Comparison of ENCODE assay signal across 8 cellular contexts in the genomic region with DNA sequence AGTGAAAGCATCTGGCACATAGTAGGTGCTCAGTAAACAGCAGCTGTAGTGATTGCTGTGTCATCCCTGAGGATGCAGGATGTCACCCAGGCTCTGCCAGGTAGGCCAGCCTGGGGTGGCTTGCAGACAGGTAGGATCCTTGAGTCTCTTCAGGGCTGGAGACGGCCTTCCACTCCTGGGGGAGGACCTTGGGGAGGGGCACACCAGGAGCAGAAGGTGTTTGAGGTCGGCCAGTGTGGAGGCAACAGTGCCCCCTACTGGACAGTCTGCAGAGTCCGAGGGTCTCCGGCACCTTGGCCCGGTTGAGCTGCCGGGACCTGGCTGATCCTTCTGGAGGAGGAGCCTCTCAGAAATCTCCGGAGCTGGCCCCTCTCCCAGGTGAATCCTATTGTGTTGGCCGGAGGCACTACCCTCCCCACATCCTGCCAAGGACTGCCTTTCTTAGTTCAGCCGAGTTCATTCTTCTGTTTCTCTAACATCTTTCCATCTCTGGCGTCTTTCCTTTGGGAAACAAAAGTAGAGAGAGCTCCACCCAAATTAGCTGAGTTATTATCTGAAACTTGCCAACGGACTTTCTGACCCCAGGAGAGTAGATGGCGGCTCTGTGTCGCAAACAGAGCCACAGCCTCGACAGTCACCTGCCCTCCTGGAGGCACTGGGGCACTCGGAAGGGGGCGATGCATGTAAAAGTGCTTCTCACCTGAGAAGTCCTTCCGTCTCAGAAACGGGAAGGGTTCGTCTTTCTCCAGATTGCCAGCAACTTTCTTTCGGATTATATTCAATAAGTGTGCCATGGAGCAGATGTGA. TPM values are rescaled to one million over a fixed set of nuclear protein-coding genes. Genes with fewer than 3 reads are reported as not detected.
DNase-seq lines count a peak whose midpoint lies in the region; ATAC-seq, FAIRE-seq and TF ChIP-seq lines count a peak whose summit lies in the region.

No MANE protein-coding gene starts in this region.

- no peak overlapping the region for H3K4me3 Mint-ChIP-seq in stimulated activated effector memory CD8-positive, alpha-beta T cell treated with anti-CD3 and anti-CD28 coated beads, Interleukin-12 subunit alpha, Interleukin-12 subunit beta, amount 100 ng/mL, for 72 hours
- no peak overlapping the region for H3K4me3 Mint-ChIP-seq in Caco-2 (ENCODE audit: unreplicated experiment)

- no TSS peak for BruUV-seq in Caco-2 (replicated peaks; lab: Mats Ljungman, UMichigan)

- 63% methylated on average over 19 of the region's 20 CpGs for WGBS in A549 (ENCODE audit: missing lambda C conversion rate)

- H3K27ac Mint-ChIP-seq in stimulated activated effector memory CD8-positive, alpha-beta T cell treated with anti-CD3 and anti-CD28 coated beads, Interleukin-12 subunit alpha, Interleukin-12 subunit beta, amount 100 ng/mL, for 72 hours, result no peak overlapping the region
- H3K27ac Mint-ChIP-seq in Caco-2 (ENCODE audit: unreplicated experiment), result no peak overlapping the region

- no peaks in the 10 kb centered on the region for H3K79me2 ChIP-seq in OCI-LY3 (ENCODE audit: low read length)

- no peaks in the 10 kb centered on the region for H3K36me3 Mint-ChIP-seq in stimulated activated effector memory CD8-positive, alpha-beta T cell treated with anti-CD3 and anti-CD28 coated beads, Interleukin-12 subunit alpha, Interleukin-12 subunit beta, amount 100 ng/mL, for 72 hours
- no peaks in the 10 kb centered on the region for H3K36me3 Mint-ChIP-seq in Caco-2 (ENCODE audit: insufficient read depth, unreplicated experiment)

- H3K9ac ChIP-seq in OCI-LY3 (ENCODE audit: low read length), result no peak overlapping the region

- no peak for TF ChIP-seq POLR2A in A549 (IDR thresholded peaks at IDR 0.05; ENCODE audit: low read length)

- peak; percentile 57 to 59 for TF ChIP-seq RAD21 in A549 (conservative IDR thresholded peaks at IDR 0.05 in 1 of 2, IDR thresholded peaks at IDR 0.05 in 1 of 2)

- H3K36me3 ChIP-seq in OCI-LY3 (replicated peaks; ENCODE audit: low read depth, low read length) (no peaks in the 10 kb centered on the region), brain microvascular endothelial cell (replicated peaks) (no peaks in the 10 kb centered on the region), Caco-2 (ENCODE audit: control insufficient read depth, insufficient read depth, low read length) (no peaks in the 10 kb centered on the region)

- H3K4me1 Mint-ChIP-seq in stimulated activated effector memory CD8-positive, alpha-beta T cell treated with anti-CD3 and anti-CD28 coated beads, Interleukin-12 subunit alpha, Interleukin-12 subunit beta, amount 100 ng/mL, for 72 hours, result no peaks in the 10 kb centered on the region
- no peaks in the 10 kb centered on the region for H3K4me1 Mint-ChIP-seq in Caco-2 (ENCODE audit: low read depth, unreplicated experiment)

- H3K4me2 ChIP-seq in A549 (no peak overlapping the region), OCI-LY3 (ENCODE audit: low read length) (peak overlapping the region; percentile 72)

- no peak overlapping the region for H3K4me3 ChIP-seq in A549
- peak overlapping the region; percentile 63 for H3K4me3 ChIP-seq in OCI-LY3 (ENCODE audit: low read length)
- H3K4me3 ChIP-seq in brain microvascular endothelial cell (ENCODE audit: low read depth, low read length), result no peak overlapping the region
- no peak overlapping the region for H3K4me3 ChIP-seq in Caco-2 (ENCODE audit: low read depth, low read length)

- CTCF ChIA-PET in A549 (lab: Yijun Ruan, JAX), result interaction anchor here (0.6 to 1.7 kb wide), 14 partner anchors 11 to 199 kb away, joined by 3 to 6 read pairs (median 4); no protein-coding TSS in a partner anchor
- CTCF ChIA-PET in Caco-2 (lab: Charles Lee), result no interaction called here

- in situ Hi-C loops in brain microvascular endothelial cell (cut with HindIII; ENCODE audit: low pct_ligation_motif_present, low sequenced_read_pairs), result no loop called here

- no peaks in the 10 kb centered on the region for H3K9me3 Mint-ChIP-seq in stimulated activated effector memory CD8-positive, alpha-beta T cell treated with anti-CD3 and anti-CD28 coated beads, Interleukin-12 subunit alpha, Interleukin-12 subunit beta, amount 100 ng/mL, for 72 hours
- no peaks in the 10 kb centered on the region for H3K9me3 Mint-ChIP-seq in Caco-2 (ENCODE audit: unreplicated experiment)

- H3K27ac ChIP-seq in A549 (0 out of 6 replicates have a peak overlapping the region, but pooled peaks of 1 of the 2 experiments have one; percentile 34), OCI-LY3 (ENCODE audit: low read length) (no peak overlapping the region), brain microvascular endothelial cell (no peak overlapping the region)

- peaks cover 20% of the 10 kb centered on the region for H3K4me1 ChIP-seq in A549
- peaks cover 16% of the 10 kb centered on the region for H3K4me1 ChIP-seq in OCI-LY3 (ENCODE audit: low read length)
- H3K4me1 ChIP-seq in Caco-2, result no peaks in the 10 kb centered on the region

- DNase-seq in A549 (ENCODE audit: low read depth in 1 of 2, low spot score in 1 of 2), result peak; percentile 25 to 53
- no peak for DNase-seq in brain microvascular endothelial cell
- peak; percentile 62 to 66 for DNase-seq in left colon
- peak in 1 of 2 donors; percentile 60 for DNase-seq in stimulated activated effector memory CD8-positive, alpha-beta T cell treated with anti-CD3 and anti-CD28 coated beads, Interleukin-12 subunit alpha, Interleukin-12 subunit beta, amount 100 ng/mL, for 72 hours (ENCODE audit: low spot score in 2 of 2)
- no peak for DNase-seq in Caco-2
- DNase-seq in NCI-H187 (lab: John Stamatoyannopoulos, UW), result no peak

- H3K9me3 ChIP-seq in A549 (no peaks in the 10 kb centered on the region), OCI-LY3 (ENCODE audit: insufficient read depth, low read length) (no peaks in the 10 kb centered on the region), Caco-2 (no peaks in the 10 kb centered on the region)

- peaks cover 53% of the 10 kb centered on the region for H3K27me3 ChIP-seq in OCI-LY3 (ENCODE audit: low read depth, low read length)
- H3K27me3 ChIP-seq in brain microvascular endothelial cell (replicated peaks), result peaks cover 5% of the 10 kb centered on the region
- no peaks in the 10 kb centered on the region for H3K27me3 ChIP-seq in Caco-2 (replicated peaks; ENCODE audit: control insufficient read depth, insufficient read depth, low read length)

- ATAC-seq in A549, result peak; percentile 60 to 90; a peak in 5 of 6 replicates
- ATAC-seq in GM18511 (IDR thresholded peaks at IDR 0.05; ENCODE audit: unreplicated experiment), result peak; percentile 59
- ATAC-seq in left colon, result peak; percentile 92
- ATAC-seq in stimulated activated effector memory CD8-positive, alpha-beta T cell treated with anti-CD3 and anti-CD28 coated beads, Interleukin-12 subunit alpha, Interleukin-12 subunit beta, amount 100 ng/mL, for 72 hours, result peak; percentile 51

- TF ChIP-seq EP300 in A549 (IDR thresholded peaks at IDR 0.05), result no peak

- 0 out of 2 replicates have a peak overlapping the region, but pooled peaks have one; percentile 5 for H2AFZ ChIP-seq in OCI-LY3 (ENCODE audit: low read depth, low read length)

- intact Hi-C loops in left colon (cut with DNase I, micrococcal nuclease), result no loop called here
- intact Hi-C loops in Caco-2 (cut with micrococcal nuclease; ENCODE audit: unreplicated experiment), result no loop called here

- no peaks in the 10 kb centered on the region for H4K20me1 ChIP-seq in OCI-LY3 (ENCODE audit: insufficient read depth, low read length)

- no peak for FAIRE-seq in A549 (lab: Jason Lieb, UNC)

- POLR2A ChIA-PET in A549 (lab: Yijun Ruan, JAX), result no interaction called here
- POLR2A ChIA-PET in Caco-2 (lab: Charles Lee), result no interaction called here

- H3K27me3 Mint-ChIP-seq in Caco-2 (ENCODE audit: insufficient read depth, unreplicated experiment), result no peaks in the 10 kb centered on the region

- TF ChIP-seq CTCF in A549 (IDR thresholded peaks at IDR 0.05) (peak; percentile 57), OCI-LY3 (IDR thresholded peaks at IDR 0.05; ENCODE audit: low read depth, low read length) (peak; percentile 92), brain microvascular endothelial cell (IDR thresholded peaks at IDR 0.05; ENCODE audit: low read depth, low read length, missing control alignments) (peak; percentile 77), Caco-2 (IDR thresholded peaks at IDR 0.05; ENCODE audit: insufficient read depth in 1 of 2, low read depth in 1 of 2, low read length in 1 of 2, severe bottlenecking in 1 of 2, unreplicated experiment in 1 of 2) (peak in 1 of 2 experiments; percentile 45)

TF ChIP-seq in A549, 52 proteins besides CTCF, POLR2A, EP300 and RAD21 (continues in another document):
- TF ChIP-seq REST (IDR thresholded peaks at IDR 0.05) (no peak), TFCP2L1 (CRISPR knock-in tag; IDR thresholded peaks at IDR 0.05) (no peak)

RNA-seq across cellular contexts. Expression of gene CLMN, which starts 41.9 kb away (rescaled TPM):
- 10.6 and 11.3 TPM in 2 replicates for polyA plus RNA-seq in A549 (2011; rRNA removed)
- polyA plus RNA-seq in A549 (2012; cell fraction: cytosol; rRNA removed), result 1.4 and 1.6 TPM in 2 replicates
- polyA plus RNA-seq in A549 (2012; cell fraction: nucleus; rRNA removed), result 2.0 and 3.1 TPM in 2 replicates
- polyA plus RNA-seq in A549 (2017; fragmentation: RNase III; extraction: RNeasy Plus Mini Kit Qiagen cat#74134 plus additional on column Dnase treatment), result 2.9 to 4.3 TPM (median 3.3 TPM) in 3 replicates
- 10.9 and 11.9 TPM in 2 replicates for polyA minus RNA-seq in A549 (2011; rRNA and poly(A)+ RNA removed)
- 100 to 1,000 TPM; 125 to 135 TPM for total RNA-seq in left colon
- total RNA-seq in Caco-2 (2022), result 5.2 and 6.7 TPM in 2 replicates

Comparison
In these comparisons a context has a peak if more than half of its experiments do, and no peak if none do; other contexts are left out.
1. DNase-seq: peak in A549 (2 of 2) and left colon (2 of 2); none in brain microvascular endothelial cell (single experiment), Caco-2 (0 of 2) and NCI-H187 (0 of 2).
2. RNA of gene CLMN, which starts 41.9 kb away (total RNA-seq): 125 to 135 TPM in left colon; 5.2 to 6.7 TPM in Caco-2; every median in the first group is over 10 times any median in the second.
3. Peak in every context shown above with its lines, with median percentiles within 50 percentile points of each other: ATAC-seq.